ENCODE assay signal across 10 cellular contexts in genomic region chr3:50503947-50504346, GRCh38. TPM values are rescaled to one million over a fixed set of nuclear protein-coding genes. Genes with fewer than 3 reads are reported as not detected.
DNase-seq lines count a peak whose midpoint lies in the region; ATAC-seq and TF ChIP-seq lines count a peak whose summit lies in the region.
"Had no signal": no experiment of that assay in that cellular context is flagged by ENCODE, and none has a peak within 500 bp of the region (broad histone marks: within the 10 kb centered on the region; RNA-seq: fewer than 3 reads in every experiment).

No MANE protein-coding gene starts in this region.

- H3K9me3 ChIP-seq in transverse colon: no peaks in the 10 kb centered on the region

- TF ChIP-seq POLR2A in transverse colon (IDR thresholded peaks at IDR 0.05): no peak

- H3K27me3 ChIP-seq in transverse colon: peaks cover 37% of the 10 kb centered on the region

- no peak for TF ChIP-seq EP300 in transverse colon (IDR thresholded peaks at IDR 0.05; ENCODE audit: low read depth)

- peak overlapping the region in 4 of 10 donors; percentile 14 to 65 (median 54) for H3K27ac Mint-ChIP-seq in naive thymus-derived CD8-positive, alpha-beta T cell

- H3K36me3 Mint-ChIP-seq in activated T-cell treated with anti-CD3 and anti-CD28 coated beads, Interleukin-2, amount 50 U/mL, for 4 hours (ENCODE audit: insufficient read depth): no peaks in the 10 kb centered on the region
- H3K36me3 Mint-ChIP-seq in naive thymus-derived CD8-positive, alpha-beta T cell: no peaks in the 10 kb centered on the region

- H3K9me3 Mint-ChIP-seq in activated T-cell treated with anti-CD3 and anti-CD28 coated beads, Interleukin-2, amount 50 U/mL, for 4 hours: no peaks in the 10 kb centered on the region
- no peaks in the 10 kb centered on the region for H3K9me3 Mint-ChIP-seq in naive thymus-derived CD8-positive, alpha-beta T cell

- 34% methylated on average over 13 of the region's 13 CpGs; no CpG with 5 or more reads in 1 of the 2 donors for WGBS in transverse colon (ENCODE audit: low coverage in 1 of 2), 2 donors

- H3K27ac ChIP-seq in coronary artery: peak overlapping the region; percentile 36 to 58
- peak overlapping the region; percentile 9 to 57 (median 27) for H3K27ac ChIP-seq in transverse colon

- H3K27me3 Mint-ChIP-seq in activated T-cell treated with anti-CD3 and anti-CD28 coated beads, Interleukin-2, amount 50 U/mL, for 4 hours (ENCODE audit: low read depth): peaks cover 16% of the 10 kb centered on the region
- H3K27me3 Mint-ChIP-seq in naive thymus-derived CD8-positive, alpha-beta T cell: peaks cover 1 to 35% (median 17%) of the 10 kb centered on the region in 5 donors

- intact Hi-C loops in transverse colon (cut with DNase I; ENCODE audit: low total_unique reads): no loop called here

- in situ Hi-C loops in transverse colon (cut with MboI; ENCODE audit: low pct_ligation_motif_present in 1 of 4, low pct_unique_long_range_greater_than_20kb in 1 of 4, low sequenced_read_pairs in 3 of 4): no loop called here

- DNase-seq in activated T-cell treated with anti-CD3 and anti-CD28 coated beads, Interleukin-2, amount 50 U/mL, for 4 hours: no peak
- DNase-seq in activated T-cell treated with anti-CD3 and anti-CD28 coated beads, Interleukin-2, amount 50 U/mL, for 1 hour: no peak
- no peak for DNase-seq in coronary artery (ENCODE audit: low spot score)
- no peak for DNase-seq in naive thymus-derived CD8-positive, alpha-beta T cell
- no peak for DNase-seq in transverse colon
- no peak for DNase-seq in NCI-H226
- no peak for DNase-seq in NCI-H2107 (lab: John Stamatoyannopoulos, UW)

- H3K4me1 ChIP-seq in transverse colon: peaks cover 0 to 18% (median 9%) of the 10 kb centered on the region in 4 donors

- TF ChIP-seq CTCF in coronary artery (IDR thresholded peaks at IDR 0.05) (no peak), transverse colon (IDR thresholded peaks at IDR 0.05) (no peak)

- peak overlapping the region; percentile 85 for H3K4me3 ChIP-seq in coronary artery
- H3K4me3 ChIP-seq in transverse colon: peak overlapping the region in 3 of 4 donors; percentile 49 to 69 (median 55)

- no peaks in the 10 kb centered on the region for H3K36me3 ChIP-seq in transverse colon

- H3K4me1 Mint-ChIP-seq in activated T-cell treated with anti-CD3 and anti-CD28 coated beads, Interleukin-2, amount 50 U/mL, for 4 hours (ENCODE audit: low read depth): peaks cover 8% of the 10 kb centered on the region
- H3K4me1 Mint-ChIP-seq in naive thymus-derived CD8-positive, alpha-beta T cell: peaks cover 4 to 15% (median 8%) of the 10 kb centered on the region in 4 donors

- peak overlapping the region; percentile 59 for H3K4me3 Mint-ChIP-seq in activated T-cell treated with anti-CD3 and anti-CD28 coated beads, Interleukin-2, amount 50 U/mL, for 4 hours
- H3K4me3 Mint-ChIP-seq in naive thymus-derived CD8-positive, alpha-beta T cell: peak overlapping the region; percentile 63 to 77 (median 69)

- POLR2A ChIA-PET in naive thymus-derived CD8-positive, alpha-beta T cell (lab: Charles Lee): interaction anchor here (0.8 to 1.5 kb wide), 3 partner anchors 12 to 66 kb away, joined by 3 to 6 read pairs (median 3); partner anchors contain the start of gene HEMK1

- peak in 1 of 2 donors; percentile 8 for ATAC-seq in activated T-cell treated with anti-CD3 and anti-CD28 coated beads, Interleukin-2, amount 50 U/mL, for 4 hours
- peak; percentile 3 to 48 for ATAC-seq in naive thymus-derived CD8-positive, alpha-beta T cell
- no peak for ATAC-seq in HG03439 (IDR thresholded peaks at IDR 0.05; ENCODE audit: unreplicated experiment)

RNA-seq across cellular contexts. Expression of gene CACNA2D2, which starts 0.5 kb away (rescaled TPM):
- total RNA-seq in activated T-cell treated with anti-CD3 and anti-CD28 coated beads, Interleukin-2, amount 50 U/mL, for 4 hours: under 1 TPM; 0.35 to 0.90 (median 0.58) TPM
- 1 to 10 TPM; 4.0 to 4.9 TPM for total RNA-seq in naive thymus-derived CD8-positive, alpha-beta T cell
- polyA plus RNA-seq in naive thymus-derived CD8-positive, alpha-beta T cell: 1 to 10 TPM in 1 of 3 donors, under 1 TPM in 2; 0.40 to 1.5 (median 0.40) TPM
- 1 to 10 TPM in 2 of 4 donors, under 1 TPM in 2; 0.48 to 2.2 (median 0.87) TPM for total RNA-seq in transverse colon
- total RNA-seq: MCF 10A, osteoblast had no signal
